Comparison of ENCODE assay signal across 1 cellular context in genomic region chr20:32109392-32110172, GRCh38.
TF ChIP-seq lines count a peak whose summit lies in the region.

A gene with protein sequence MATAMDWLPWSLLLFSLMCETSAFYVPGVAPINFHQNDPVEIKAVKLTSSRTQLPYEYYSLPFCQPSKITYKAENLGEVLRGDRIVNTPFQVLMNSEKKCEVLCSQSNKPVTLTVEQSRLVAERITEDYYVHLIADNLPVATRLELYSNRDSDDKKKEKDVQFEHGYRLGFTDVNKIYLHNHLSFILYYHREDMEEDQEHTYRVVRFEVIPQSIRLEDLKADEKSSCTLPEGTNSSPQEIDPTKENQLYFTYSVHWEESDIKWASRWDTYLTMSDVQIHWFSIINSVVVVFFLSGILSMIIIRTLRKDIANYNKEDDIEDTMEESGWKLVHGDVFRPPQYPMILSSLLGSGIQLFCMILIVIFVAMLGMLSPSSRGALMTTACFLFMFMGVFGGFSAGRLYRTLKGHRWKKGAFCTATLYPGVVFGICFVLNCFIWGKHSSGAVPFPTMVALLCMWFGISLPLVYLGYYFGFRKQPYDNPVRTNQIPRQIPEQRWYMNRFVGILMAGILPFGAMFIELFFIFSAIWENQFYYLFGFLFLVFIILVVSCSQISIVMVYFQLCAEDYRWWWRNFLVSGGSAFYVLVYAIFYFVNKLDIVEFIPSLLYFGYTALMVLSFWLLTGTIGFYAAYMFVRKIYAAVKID (plus strand): TSS chr20:32109714. CDS start chr20:32109741, 27 bp downstream.

TF ChIP-seq in HEK293, 187 proteins besides CTCF, POLR2A, EP300 and RAD21 (continued from another document and continues in another):
- TF ChIP-seq, protein P1, sequence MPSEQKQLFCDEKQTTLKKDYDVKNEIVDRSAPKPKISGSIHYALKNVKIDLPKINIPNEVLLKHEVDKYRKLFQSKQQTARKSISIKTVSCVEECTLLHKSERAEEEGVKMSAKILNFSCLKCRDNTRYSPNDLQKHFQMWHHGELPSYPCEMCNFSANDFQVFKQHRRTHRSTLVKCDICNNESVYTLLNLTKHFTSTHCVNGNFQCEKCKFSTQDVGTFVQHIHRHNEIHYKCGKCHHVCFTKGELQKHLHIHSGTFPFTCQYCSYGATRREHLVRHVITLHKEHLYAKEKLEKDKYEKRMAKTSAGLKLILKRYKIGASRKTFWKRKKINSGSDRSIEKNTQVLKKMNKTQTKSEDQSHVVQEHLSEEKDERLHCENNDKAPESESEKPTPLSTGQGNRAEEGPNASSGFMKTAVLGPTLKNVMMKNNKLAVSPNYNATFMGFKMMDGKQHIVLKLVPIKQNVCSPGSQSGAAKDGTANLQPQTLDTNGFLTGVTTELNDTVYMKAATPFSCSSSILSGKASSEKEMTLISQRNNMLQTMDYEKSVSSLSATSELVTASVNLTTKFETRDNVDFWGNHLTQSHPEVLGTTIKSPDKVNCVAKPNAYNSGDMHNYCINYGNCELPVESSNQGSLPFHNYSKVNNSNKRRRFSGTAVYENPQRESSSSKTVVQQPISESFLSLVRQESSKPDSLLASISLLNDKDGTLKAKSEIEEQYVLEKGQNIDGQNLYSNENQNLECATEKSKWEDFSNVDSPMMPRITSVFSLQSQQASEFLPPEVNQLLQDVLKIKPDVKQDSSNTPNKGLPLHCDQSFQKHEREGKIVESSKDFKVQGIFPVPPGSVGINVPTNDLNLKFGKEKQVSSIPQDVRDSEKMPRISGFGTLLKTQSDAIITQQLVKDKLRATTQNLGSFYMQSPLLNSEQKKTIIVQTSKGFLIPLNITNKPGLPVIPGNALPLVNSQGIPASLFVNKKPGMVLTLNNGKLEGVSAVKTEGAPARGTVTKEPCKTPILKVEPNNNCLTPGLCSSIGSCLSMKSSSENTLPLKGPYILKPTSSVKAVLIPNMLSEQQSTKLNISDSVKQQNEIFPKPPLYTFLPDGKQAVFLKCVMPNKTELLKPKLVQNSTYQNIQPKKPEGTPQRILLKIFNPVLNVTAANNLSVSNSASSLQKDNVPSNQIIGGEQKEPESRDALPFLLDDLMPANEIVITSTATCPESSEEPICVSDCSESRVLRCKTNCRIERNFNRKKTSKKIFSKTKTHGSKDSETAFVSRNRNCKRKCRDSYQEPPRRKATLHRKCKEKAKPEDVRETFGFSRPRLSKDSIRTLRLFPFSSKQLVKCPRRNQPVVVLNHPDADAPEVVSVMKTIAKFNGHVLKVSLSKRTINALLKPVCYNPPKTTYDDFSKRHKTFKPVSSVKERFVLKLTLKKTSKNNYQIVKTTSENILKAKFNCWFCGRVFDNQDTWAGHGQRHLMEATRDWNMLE (tag by site-specific recombination; conservative IDR thresholded peaks at IDR 0.05; ENCODE audit: low read depth), result peak; percentile 93
- TF ChIP-seq ZNF670 (tag by site-specific recombination; IDR thresholded peaks at IDR 0.05; ENCODE audit: low read depth) (no peak), ZNF660 (tag by site-specific recombination; IDR thresholded peaks at IDR 0.05) (no peak; the same call in 1 of the 2 replicates), FEZF1 (tag by site-specific recombination; IDR thresholded peaks at IDR 0.05) (no peak; the same call in 1 of the 2 replicates), BCL6B (tag by site-specific recombination; IDR thresholded peaks at IDR 0.05) (no peak), ZBTB49 (tag by site-specific recombination; IDR thresholded peaks at IDR 0.05; ENCODE audit: low read depth) (no peak), ZNF292 (tag by site-specific recombination; IDR thresholded peaks at IDR 0.05; ENCODE audit: borderline replicate concordance, low read depth) (no peak), PRDM1 (tag by site-specific recombination; IDR thresholded peaks at IDR 0.05) (peak; percentile 73), KLF16 (tag by site-specific recombination; IDR thresholded peaks at IDR 0.05) (peak; percentile 65), ZNF571 (tag by site-specific recombination; IDR thresholded peaks at IDR 0.05) (no peak), ZNF629 (tag by site-specific recombination; IDR thresholded peaks at IDR 0.05) (peak; percentile 100), ZNF707 (tag by site-specific recombination; IDR thresholded peaks at IDR 0.05) (no peak), MZF1 (tag by site-specific recombination; IDR thresholded peaks at IDR 0.05; ENCODE audit: borderline replicate concordance) (no peak), MYNN (tag by site-specific recombination; IDR thresholded peaks at IDR 0.05; ENCODE audit: borderline replicate concordance) (no peak), ZNF274 (IDR thresholded peaks at IDR 0.05; ENCODE audit: low read length) (no peak), ZNF274 (tag by site-specific recombination; IDR thresholded peaks at IDR 0.05; ENCODE audit: borderline replicate concordance) (no peak), SALL2 (tag by site-specific recombination; IDR thresholded peaks at IDR 0.05; ENCODE audit: borderline replicate concordance) (no peak), BCL11B (tag by site-specific recombination; IDR thresholded peaks at IDR 0.05; ENCODE audit: low read depth) (no peak), ZNF585B (tag by site-specific recombination; IDR thresholded peaks at IDR 0.05) (no peak), ZNF473 (tag by site-specific recombination; IDR thresholded peaks at IDR 0.05) (no peak), ZNF530 (tag by site-specific recombination; IDR thresholded peaks at IDR 0.05; ENCODE audit: low read depth) (no peak), ZNF433 (tag by site-specific recombination; IDR thresholded peaks at IDR 0.05; ENCODE audit: low read depth) (no peak), ZXDB (tag by site-specific recombination; IDR thresholded peaks at IDR 0.05) (peak; percentile 100), ZNF561 (tag by site-specific recombination; IDR thresholded peaks at IDR 0.05; ENCODE audit: borderline replicate concordance) (peak; percentile 94), ZNF677 (tag by site-specific recombination; IDR thresholded peaks at IDR 0.05) (no peak), ZNF596 (tag by site-specific recombination; IDR thresholded peaks at IDR 0.05) (peak; percentile 14; the same call in 1 of the 2 replicates), ZNF366 (tag by site-specific recombination; conservative IDR thresholded peaks at IDR 0.05) (peak; percentile 62), YY2 (tag by site-specific recombination; IDR thresholded peaks at IDR 0.05) (peak; percentile 99), SETDB1 (IDR thresholded peaks at IDR 0.05; ENCODE audit: insufficient read length, low read length) (peak; percentile 14), ZNF155 (tag by site-specific recombination; IDR thresholded peaks at IDR 0.05) (no peak), ZNF23 (tag by site-specific recombination; IDR thresholded peaks at IDR 0.05; ENCODE audit: borderline replicate concordance) (no peak), ZNF19 (tag by site-specific recombination; IDR thresholded peaks at IDR 0.05; ENCODE audit: low read depth) (no peak), ZNF391 (tag by site-specific recombination; IDR thresholded peaks at IDR 0.05; ENCODE audit: borderline replicate concordance, low read depth) (peak; percentile 75; the same call in 1 of the 2 replicates), GLIS1 (tag by site-specific recombination; IDR thresholded peaks at IDR 0.05) (no peak), ZNF174 (tag by site-specific recombination; IDR thresholded peaks at IDR 0.05) (no peak), ZSCAN30 (tag by site-specific recombination; IDR thresholded peaks at IDR 0.05) (no peak; the same call in 1 of the 2 replicates), ZNF76 (tag by site-specific recombination; IDR thresholded peaks at IDR 0.05; ENCODE audit: borderline replicate concordance, low read depth) (peak; percentile 99)
- TF ChIP-seq, protein P2, sequence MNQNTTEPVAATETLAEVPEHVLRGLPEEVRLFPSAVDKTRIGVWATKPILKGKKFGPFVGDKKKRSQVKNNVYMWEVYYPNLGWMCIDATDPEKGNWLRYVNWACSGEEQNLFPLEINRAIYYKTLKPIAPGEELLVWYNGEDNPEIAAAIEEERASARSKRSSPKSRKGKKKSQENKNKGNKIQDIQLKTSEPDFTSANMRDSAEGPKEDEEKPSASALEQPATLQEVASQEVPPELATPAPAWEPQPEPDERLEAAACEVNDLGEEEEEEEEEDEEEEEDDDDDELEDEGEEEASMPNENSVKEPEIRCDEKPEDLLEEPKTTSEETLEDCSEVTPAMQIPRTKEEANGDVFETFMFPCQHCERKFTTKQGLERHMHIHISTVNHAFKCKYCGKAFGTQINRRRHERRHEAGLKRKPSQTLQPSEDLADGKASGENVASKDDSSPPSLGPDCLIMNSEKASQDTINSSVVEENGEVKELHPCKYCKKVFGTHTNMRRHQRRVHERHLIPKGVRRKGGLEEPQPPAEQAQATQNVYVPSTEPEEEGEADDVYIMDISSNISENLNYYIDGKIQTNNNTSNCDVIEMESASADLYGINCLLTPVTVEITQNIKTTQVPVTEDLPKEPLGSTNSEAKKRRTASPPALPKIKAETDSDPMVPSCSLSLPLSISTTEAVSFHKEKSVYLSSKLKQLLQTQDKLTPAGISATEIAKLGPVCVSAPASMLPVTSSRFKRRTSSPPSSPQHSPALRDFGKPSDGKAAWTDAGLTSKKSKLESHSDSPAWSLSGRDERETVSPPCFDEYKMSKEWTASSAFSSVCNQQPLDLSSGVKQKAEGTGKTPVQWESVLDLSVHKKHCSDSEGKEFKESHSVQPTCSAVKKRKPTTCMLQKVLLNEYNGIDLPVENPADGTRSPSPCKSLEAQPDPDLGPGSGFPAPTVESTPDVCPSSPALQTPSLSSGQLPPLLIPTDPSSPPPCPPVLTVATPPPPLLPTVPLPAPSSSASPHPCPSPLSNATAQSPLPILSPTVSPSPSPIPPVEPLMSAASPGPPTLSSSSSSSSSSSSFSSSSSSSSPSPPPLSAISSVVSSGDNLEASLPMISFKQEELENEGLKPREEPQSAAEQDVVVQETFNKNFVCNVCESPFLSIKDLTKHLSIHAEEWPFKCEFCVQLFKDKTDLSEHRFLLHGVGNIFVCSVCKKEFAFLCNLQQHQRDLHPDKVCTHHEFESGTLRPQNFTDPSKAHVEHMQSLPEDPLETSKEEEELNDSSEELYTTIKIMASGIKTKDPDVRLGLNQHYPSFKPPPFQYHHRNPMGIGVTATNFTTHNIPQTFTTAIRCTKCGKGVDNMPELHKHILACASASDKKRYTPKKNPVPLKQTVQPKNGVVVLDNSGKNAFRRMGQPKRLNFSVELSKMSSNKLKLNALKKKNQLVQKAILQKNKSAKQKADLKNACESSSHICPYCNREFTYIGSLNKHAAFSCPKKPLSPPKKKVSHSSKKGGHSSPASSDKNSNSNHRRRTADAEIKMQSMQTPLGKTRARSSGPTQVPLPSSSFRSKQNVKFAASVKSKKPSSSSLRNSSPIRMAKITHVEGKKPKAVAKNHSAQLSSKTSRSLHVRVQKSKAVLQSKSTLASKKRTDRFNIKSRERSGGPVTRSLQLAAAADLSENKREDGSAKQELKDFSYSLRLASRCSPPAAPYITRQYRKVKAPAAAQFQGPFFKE (tag by site-specific recombination; IDR thresholded peaks at IDR 0.05; ENCODE audit: borderline replicate concordance), result no peak
- TF ChIP-seq, protein P3, sequence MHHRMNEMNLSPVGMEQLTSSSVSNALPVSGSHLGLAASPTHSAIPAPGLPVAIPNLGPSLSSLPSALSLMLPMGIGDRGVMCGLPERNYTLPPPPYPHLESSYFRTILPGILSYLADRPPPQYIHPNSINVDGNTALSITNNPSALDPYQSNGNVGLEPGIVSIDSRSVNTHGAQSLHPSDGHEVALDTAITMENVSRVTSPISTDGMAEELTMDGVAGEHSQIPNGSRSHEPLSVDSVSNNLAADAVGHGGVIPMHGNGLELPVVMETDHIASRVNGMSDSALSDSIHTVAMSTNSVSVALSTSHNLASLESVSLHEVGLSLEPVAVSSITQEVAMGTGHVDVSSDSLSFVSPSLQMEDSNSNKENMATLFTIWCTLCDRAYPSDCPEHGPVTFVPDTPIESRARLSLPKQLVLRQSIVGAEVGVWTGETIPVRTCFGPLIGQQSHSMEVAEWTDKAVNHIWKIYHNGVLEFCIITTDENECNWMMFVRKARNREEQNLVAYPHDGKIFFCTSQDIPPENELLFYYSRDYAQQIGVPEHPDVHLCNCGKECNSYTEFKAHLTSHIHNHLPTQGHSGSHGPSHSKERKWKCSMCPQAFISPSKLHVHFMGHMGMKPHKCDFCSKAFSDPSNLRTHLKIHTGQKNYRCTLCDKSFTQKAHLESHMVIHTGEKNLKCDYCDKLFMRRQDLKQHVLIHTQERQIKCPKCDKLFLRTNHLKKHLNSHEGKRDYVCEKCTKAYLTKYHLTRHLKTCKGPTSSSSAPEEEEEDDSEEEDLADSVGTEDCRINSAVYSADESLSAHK (tag by site-specific recombination; IDR thresholded peaks at IDR 0.05), result no peak
- TF ChIP-seq, protein P4, sequence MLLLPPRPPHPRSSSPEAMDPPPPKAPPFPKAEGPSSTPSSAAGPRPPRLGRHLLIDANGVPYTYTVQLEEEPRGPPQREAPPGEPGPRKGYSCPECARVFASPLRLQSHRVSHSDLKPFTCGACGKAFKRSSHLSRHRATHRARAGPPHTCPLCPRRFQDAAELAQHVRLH (tag by site-specific recombination; IDR thresholded peaks at IDR 0.05), result peak; percentile 89
